ENCODE assay signal across 23 cellular contexts in genomic region chr19:13505164-13505695, GRCh38. TPM values are rescaled to one million over a fixed set of nuclear protein-coding genes. Genes with fewer than 3 reads are reported as not detected.
A peak's percentile ranks its signal among the peaks of the same experiment; 100 is the strongest.
DNase-seq lines count a peak whose midpoint lies in the region; ATAC-seq and TF ChIP-seq lines count a peak whose summit lies in the region.
"Had no signal": no experiment of that assay in that cellular context is flagged by ENCODE, and none has a peak within 500 bp of the region (broad histone marks: within the 10 kb centered on the region; RNA-seq: fewer than 3 reads in every experiment).

No MANE protein-coding gene starts in this region.

- H3K4me3 Mint-ChIP-seq in CD8-positive, alpha-beta T cell: peak overlapping the region; percentile 57
- H3K4me3 Mint-ChIP-seq in T-helper 17 cell: peak overlapping the region; percentile 43
- H3K4me3 Mint-ChIP-seq: activated naive CD4-positive, alpha-beta T cell treated with anti-CD3 and anti-CD28 coated beads for 36 hours had no signal

- H2AFZ ChIP-seq in osteoblast (ENCODE audit: low read length): no peak overlapping the region
- H2AFZ ChIP-seq: PC-9 had no signal

- no peaks in the 10 kb centered on the region for H3K79me2 ChIP-seq in osteoblast (ENCODE audit: insufficient read depth, low read length)

- peaks cover 9% of the 10 kb centered on the region for H3K4me1 Mint-ChIP-seq in CD8-positive, alpha-beta T cell (ENCODE audit: low read depth)
- H3K4me1 Mint-ChIP-seq in T-helper 17 cell: no peaks in the 10 kb centered on the region

- peaks cover 62% of the 10 kb centered on the region for H3K27me3 Mint-ChIP-seq in CD8-positive, alpha-beta T cell (ENCODE audit: low read depth)
- H3K27me3 Mint-ChIP-seq in T-helper 17 cell: peaks cover 80% of the 10 kb centered on the region

- H4K20me1 ChIP-seq in osteoblast (ENCODE audit: insufficient read depth, low read length): no peaks in the 10 kb centered on the region

- POLR2A ChIA-PET in CD8-positive, alpha-beta T cell (lab: Charles Lee): no interaction called here

- no peak for TF ChIP-seq CTCF in CD8-positive, alpha-beta T cell (IDR thresholded peaks at IDR 0.05)
- no peak for TF ChIP-seq CTCF in osteoblast (IDR thresholded peaks at IDR 0.05; ENCODE audit: extremely low read depth, low read depth, low read length)
- no peak for TF ChIP-seq CTCF in foreskin fibroblast (IDR thresholded peaks at IDR 0.05; ENCODE audit: low read depth, low read length)

- no peak for ATAC-seq in CD8-positive, alpha-beta T cell
- ATAC-seq in T-helper 17 cell (no peak), HG03175 (IDR thresholded peaks at IDR 0.05; ENCODE audit: unreplicated experiment) (no peak)
- ATAC-seq: body of pancreas, gastroesophageal sphincter had no signal

- CTCF ChIA-PET in CD8-positive, alpha-beta T cell (lab: Charles Lee): no interaction called here

- intact Hi-C loops in CD8-positive, alpha-beta T cell (cut with DNase I, micrococcal nuclease): no loop called here

- H3K36me3 ChIP-seq in CD8-positive, alpha-beta T cell (ENCODE audit: insufficient read depth, low read length): no peaks in the 10 kb centered on the region
- H3K36me3 ChIP-seq in iPS DF 6.9 (ENCODE audit: control insufficient read depth, insufficient read depth, low read length) (no peaks in the 10 kb centered on the region), osteoblast (ENCODE audit: insufficient read depth, low read length) (no peaks in the 10 kb centered on the region), MG63 (no peaks in the 10 kb centered on the region)
- H3K36me3 ChIP-seq: BE2C, colonic mucosa, gastroesophageal sphincter, sigmoid colon, suprapubic skin had no signal

- no peak overlapping the region for H3K4me3 ChIP-seq in CD8-positive, alpha-beta T cell (ENCODE audit: low read depth, low read length)
- H3K4me3 ChIP-seq in iPS DF 6.9 (ENCODE audit: low read length): peak overlapping the region; percentile 80; the same call in 1 of the 2 replicates
- peak overlapping the region; percentile 73 for H3K4me3 ChIP-seq in osteoblast (ENCODE audit: insufficient read depth, low read length)
- H3K4me3 ChIP-seq in foreskin fibroblast (ENCODE audit: low read depth in 1 of 2, low read length in 2 of 2): peak overlapping the region in 1 of 2 donors; percentile 46
- no peak overlapping the region for H3K4me3 ChIP-seq in MG63
- H3K4me3 ChIP-seq: body of pancreas, PC-9, SK-N-MC had no signal

- DNase-seq in CD8-positive, alpha-beta T cell: no peak
- no peak for DNase-seq in T-helper 17 cell
- DNase-seq in iPS DF 6.9 (ENCODE audit: low read depth, low spot score): no peak
- peak; percentile 76 for DNase-seq in osteoblast (ENCODE audit: insufficient read length, low spot score, missing footprints)
- DNase-seq in foreskin fibroblast: no peak
- DNase-seq in kidney glomerular epithelial cell (lab: John Stamatoyannopoulos, UW): no peak
- no peak for DNase-seq in MG63
- DNase-seq: activated naive CD4-positive, alpha-beta T cell treated with anti-CD3 and anti-CD28 coated beads for 36 hours; activated T-cell treated with anti-CD3 and anti-CD28 coated beads for 4 hours; BE2C; body of pancreas; colonic mucosa; DMS153; HCEC 1CT; Kasumi-1; NCI-H1105; NCI-H69; PC-9; sigmoid colon had no signal

- H3K27ac ChIP-seq in CD8-positive, alpha-beta T cell (ENCODE audit: low read depth, low read length): no peak overlapping the region
- no peak overlapping the region for H3K27ac ChIP-seq in iPS DF 6.9 (ENCODE audit: low read length)
- H3K27ac ChIP-seq in osteoblast (ENCODE audit: low read depth, low read length): no peak overlapping the region
- H3K27ac ChIP-seq: body of pancreas, colonic mucosa, gastroesophageal sphincter, PC-9, sigmoid colon, SK-N-MC, suprapubic skin had no signal

- peak overlapping the region; percentile 47 for H3K4me2 ChIP-seq in osteoblast (ENCODE audit: insufficient read depth, low read length)
- H3K4me2 ChIP-seq: PC-9 had no signal

- H3K36me3 Mint-ChIP-seq in CD8-positive, alpha-beta T cell: no peaks in the 10 kb centered on the region
- peaks cover 2% of the 10 kb centered on the region for H3K36me3 Mint-ChIP-seq in T-helper 17 cell (ENCODE audit: low read depth)

- no peaks in the 10 kb centered on the region for H3K9me3 ChIP-seq in CD8-positive, alpha-beta T cell (ENCODE audit: low read length)
- no peaks in the 10 kb centered on the region for H3K9me3 ChIP-seq in T-helper 17 cell (ENCODE audit: control insufficient read depth, low read length, poor library complexity, severe bottlenecking)
- H3K9me3 ChIP-seq in iPS DF 6.9 (ENCODE audit: control insufficient read depth, insufficient read depth, low read length): no peaks in the 10 kb centered on the region
- no peaks in the 10 kb centered on the region for H3K9me3 ChIP-seq in osteoblast (ENCODE audit: low read depth, low read length)
- peaks cover 3% of the 10 kb centered on the region; the same call in 1 of the 2 replicates for H3K9me3 ChIP-seq in MG63
- H3K9me3 ChIP-seq: BE2C, body of pancreas, colonic mucosa, sigmoid colon, suprapubic skin had no signal

- H3K27me3 ChIP-seq in CD8-positive, alpha-beta T cell (ENCODE audit: insufficient read depth, low read length): peaks cover 15% of the 10 kb centered on the region
- H3K27me3 ChIP-seq in iPS DF 6.9 (ENCODE audit: control insufficient read depth, insufficient read depth, low read length): no peaks in the 10 kb centered on the region
- H3K27me3 ChIP-seq in osteoblast (ENCODE audit: insufficient read depth, low read length): peaks cover 44% of the 10 kb centered on the region
- H3K27me3 ChIP-seq in MG63: peaks cover 90% of the 10 kb centered on the region

- H3K4me1 ChIP-seq in CD8-positive, alpha-beta T cell (ENCODE audit: insufficient read depth, low read length): no peaks in the 10 kb centered on the region
- no peaks in the 10 kb centered on the region for H3K4me1 ChIP-seq in iPS DF 6.9 (ENCODE audit: control insufficient read depth, insufficient read depth, low read length)
- peaks cover 8% of the 10 kb centered on the region for H3K4me1 ChIP-seq in osteoblast (ENCODE audit: insufficient read depth, low read length)
- H3K4me1 ChIP-seq: BE2C, colonic mucosa had no signal

- no peaks in the 10 kb centered on the region for H3K9me3 Mint-ChIP-seq in CD8-positive, alpha-beta T cell
- H3K9me3 Mint-ChIP-seq: activated naive CD4-positive, alpha-beta T cell treated with anti-CD3 and anti-CD28 coated beads for 36 hours had no signal

- WGBS in iPS DF 6.9 (ENCODE audit: insufficient coverage, insufficient read length): no CpG with 5 or more reads among the region's 20 CpGs

- no peak overlapping the region for H3K27ac Mint-ChIP-seq in CD8-positive, alpha-beta T cell
- H3K27ac Mint-ChIP-seq in T-helper 17 cell: no peak overlapping the region
- H3K27ac Mint-ChIP-seq: activated naive CD4-positive, alpha-beta T cell treated with anti-CD3 and anti-CD28 coated beads for 36 hours had no signal

RNA-seq across cellular contexts. Expression of gene CACNA1A, which starts 1.0 kb away (rescaled TPM):
- total RNA-seq in CD8-positive, alpha-beta T cell: under 1 TPM in 1 of 2 experiments, not detected in 1; 0.08 TPM
- total RNA-seq in T-helper 17 cell: under 1 TPM in 1 of 2 donors, not detected in 1; 0.77 TPM
- 1.4 and 2.1 TPM in 2 replicates for total RNA-seq in osteoblast
- 0.56 and 3.2 TPM in 2 replicates for total RNA-seq in MG63 (2014; rRNA removed; shearing (Covaris generic); ENCODE audit: low replicate concordance)

Comparison
In these comparisons a context has a peak if more than half of its experiments do, and no peak if none do; other contexts are left out.
1. H3K4me3 ChIP-seq: peak in iPS DF 6.9 (single experiment) and osteoblast (single experiment); none in CD8-positive, alpha-beta T cell (single experiment) and MG63 (single experiment).